2 cellular contexts compared by ENCODE assay signal in the genomic region with DNA sequence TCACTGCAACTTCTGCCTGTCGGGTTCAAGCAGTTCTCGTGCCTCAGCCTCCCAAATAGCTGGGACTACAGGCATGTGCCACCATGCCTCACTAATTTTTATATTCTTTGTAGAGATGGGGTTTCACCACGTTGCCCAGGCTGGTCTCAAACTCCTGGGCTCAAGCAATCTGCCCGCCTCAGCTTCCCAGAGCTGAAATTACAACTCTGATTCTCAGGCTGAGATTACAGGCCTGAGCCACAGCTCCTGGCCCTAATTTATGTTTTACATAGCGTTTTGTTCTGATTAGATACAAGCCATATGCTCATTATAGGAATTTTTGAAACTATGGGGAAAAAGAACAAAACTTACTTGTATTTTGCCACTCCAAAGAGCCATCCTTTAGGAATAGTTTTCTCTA. TPM values are rescaled to one million over a fixed set of nuclear protein-coding genes. Genes with fewer than 3 reads are reported as not detected.
"Had no signal": no experiment of that assay in that cellular context is flagged by ENCODE, and none has a peak within 500 bp of the region (broad histone marks: within the 10 kb centered on the region; RNA-seq: fewer than 3 reads in every experiment).

No MANE protein-coding gene starts in this region.

RNA-seq across cellular contexts. Expression of a gene that starts 22.8 kb away (rescaled TPM):
- total RNA-seq: endothelial cell of umbilical vein, glomerular endothelial cell had no signal
